8 cellular contexts compared by ENCODE assay signal in genomic region chr5:16736158-16736994, GRCh38.
A peak's percentile ranks its signal among the peaks of the same experiment; 100 is the strongest.
DNase-seq lines count a peak whose midpoint lies in the region; TF ChIP-seq lines count a peak whose summit lies in the region.

No MANE protein-coding gene starts in this region.

- no peak overlapping the region for H3K4me3 Mint-ChIP-seq in CD14-positive monocyte

- H3K27me3 Mint-ChIP-seq in CD14-positive monocyte (ENCODE audit: low read depth in 3 of 3) = peaks cover 3 to 16% (median 7%) of the 10 kb centered on the region in 3 donors

- H2AK5ac ChIP-seq in mesendoderm (ENCODE audit: low read length) = no peak overlapping the region

- H3K79me1 ChIP-seq in mesendoderm (ENCODE audit: low read length) = peaks cover 4% of the 10 kb centered on the region

- H3K36me3 Mint-ChIP-seq in CD14-positive monocyte = no peaks in the 10 kb centered on the region

- intact Hi-C loops in uterus (cut with DNase I; ENCODE audit: low total_unique reads) (no loop called here), CD14-positive monocyte (cut with micrococcal nuclease) (no loop called here)

- H3K4me1 ChIP-seq in ES-I3 (ENCODE audit: insufficient read depth, low read length) (peaks cover 27% of the 10 kb centered on the region), duodenal mucosa (ENCODE audit: control insufficient read depth in 1 of 2, insufficient read depth in 2 of 2, low read length in 2 of 2) (peaks cover 25 to 42% of the 10 kb centered on the region in 2 donors), mesendoderm (ENCODE audit: control insufficient read depth, low read depth, low read length) (peaks cover 17% of the 10 kb centered on the region), uterus (no peaks in the 10 kb centered on the region)

- H3K27ac Mint-ChIP-seq in CD14-positive monocyte = no peak overlapping the region

- no peaks in the 10 kb centered on the region for H3K4me1 Mint-ChIP-seq in CD14-positive monocyte

- H3K4me3 ChIP-seq in duodenal mucosa (ENCODE audit: low read depth in 1 of 2, low read length in 2 of 2) (peak overlapping the region; percentile 62 to 63), mesendoderm (ENCODE audit: low read length) (no peak overlapping the region), uterus (no peak overlapping the region)

- peak overlapping the region; percentile 75 for H3K56ac ChIP-seq in mesendoderm (ENCODE audit: low read length)

- TF ChIP-seq POLR2A in uterus (IDR thresholded peaks at IDR 0.05) = no peak

- H3K9ac ChIP-seq in ES-I3 (ENCODE audit: low read depth, low read length) (peak overlapping the region; percentile 71), duodenal mucosa (ENCODE audit: low read depth in 1 of 2, low read length in 2 of 2) (peak overlapping the region; percentile 37 to 56), mesendoderm (ENCODE audit: low read length) (peak overlapping the region; percentile 46)

- H3K9me3 ChIP-seq in ES-I3 (ENCODE audit: control insufficient read depth, insufficient read depth, low read length) = no peaks in the 10 kb centered on the region
- H3K9me3 ChIP-seq in duodenal mucosa (ENCODE audit: control insufficient read depth in 1 of 2, low read length in 2 of 2) = no peaks in the 10 kb centered on the region
- no peaks in the 10 kb centered on the region for H3K9me3 ChIP-seq in uterus

- no peak overlapping the region for H3K4me2 ChIP-seq in mesendoderm (ENCODE audit: low read length)

- peak overlapping the region; percentile 70 for H2BK5ac ChIP-seq in mesendoderm (ENCODE audit: low read length)

- H2BK120ac ChIP-seq in mesendoderm (ENCODE audit: low read depth, low read length) = peak overlapping the region; percentile 97

- H4K5ac ChIP-seq in mesendoderm (ENCODE audit: low read length) = no peak overlapping the region

- WGBS in mesendoderm (ENCODE audit: extremely low coverage, insufficient coverage, low lambda C conversion rate) = no CpG with 5 or more reads among the region's 14 CpGs

- H3K36me3 ChIP-seq in ES-I3 (ENCODE audit: insufficient read depth, low read length) (peaks cover 5% of the 10 kb centered on the region; the same call in 1 of the 2 replicates), duodenal mucosa (ENCODE audit: control insufficient read depth in 1 of 2, insufficient read depth in 2 of 2, low read length in 2 of 2) (peaks cover 6 to 16% of the 10 kb centered on the region in 2 donors), mesendoderm (ENCODE audit: control insufficient read depth, insufficient read depth, low read length) (no peaks in the 10 kb centered on the region), uterus (no peaks in the 10 kb centered on the region)

- H2BK15ac ChIP-seq in mesendoderm (replicated peaks; ENCODE audit: low read depth) = peak overlapping the region; percentile 65

- no peak for TF ChIP-seq CTCF in uterus (IDR thresholded peaks at IDR 0.05)
- TF ChIP-seq CTCF in CD14-positive monocyte (IDR thresholded peaks at IDR 0.05) = no peak

- no peak overlapping the region for H4K8ac ChIP-seq in mesendoderm (ENCODE audit: low read depth, low read length)

- peak overlapping the region; percentile 3 for H3K27ac ChIP-seq in duodenal mucosa (ENCODE audit: low read depth, low read length)
- H3K27ac ChIP-seq in mesendoderm (ENCODE audit: low read depth, low read length) = peak overlapping the region; percentile 72
- H3K27ac ChIP-seq in uterus = no peak overlapping the region

- peaks cover 30% of the 10 kb centered on the region for H3K79me2 ChIP-seq in mesendoderm (ENCODE audit: control insufficient read depth, insufficient read depth, low read length)

- DNase-seq in NCI-H510A treated with DMSO at 0.1 percent for 48 hours (lab: John Stamatoyannopoulos, UW) = peak; percentile 96
- peak; percentile 91 for DNase-seq in mesendoderm
- DNase-seq in stimulated activated CD4-positive, alpha-beta T cell treated with anti-CD3 and anti-CD28 coated beads, Interleukin-2, amount 100 ng/mL, for 24 hours = no peak
- DNase-seq in uterus = no peak
- no peak for DNase-seq in CD14-positive monocyte (ENCODE audit: low spot score)
- DNase-seq in activated naive CD4-positive, alpha-beta T cell treated with anti-CD3 and anti-CD28 coated beads, Interleukin-2, amount 50 U/mL, for 16 hours = no peak

- peak overlapping the region; percentile 20 for H3K4ac ChIP-seq in mesendoderm (ENCODE audit: low read depth, low read length)

- H3K27me3 ChIP-seq in duodenal mucosa (ENCODE audit: control insufficient read depth in 1 of 2, insufficient read depth in 2 of 2, low read length in 2 of 2) = no peaks in the 10 kb centered on the region
- no peaks in the 10 kb centered on the region for H3K27me3 ChIP-seq in mesendoderm (ENCODE audit: insufficient read depth, low read length, poor library complexity)
- H3K27me3 ChIP-seq in uterus = no peaks in the 10 kb centered on the region

- H3K18ac ChIP-seq in mesendoderm (ENCODE audit: low read length) = peak overlapping the region; percentile 86

- peaks cover 0 to 3% (median 0%) of the 10 kb centered on the region in 7 donors for H3K9me3 Mint-ChIP-seq in CD14-positive monocyte

- no peak overlapping the region for H3K23ac ChIP-seq in mesendoderm (ENCODE audit: low read length)

Comparison
In these comparisons a context has a peak if more than half of its experiments do, and no peak if none do; other contexts are left out.
1. DNase-seq: peak in NCI-H510A treated with DMSO at 0.1 percent for 48 hours (single experiment) and mesendoderm (single experiment); none in stimulated activated CD4-positive, alpha-beta T cell treated with anti-CD3 and anti-CD28 coated beads, Interleukin-2, amount 100 ng/mL, for 24 hours (0 of 2), uterus (0 of 2), CD14-positive monocyte (single experiment) and activated naive CD4-positive, alpha-beta T cell treated with anti-CD3 and anti-CD28 coated beads, Interleukin-2, amount 50 U/mL, for 16 hours (single experiment).
2. H3K27ac ChIP-seq: peak in duodenal mucosa (single experiment) and mesendoderm (single experiment); none in uterus (0 of 2).
3. H3K4me3 ChIP-seq: peak in duodenal mucosa (2 of 2); none in mesendoderm (single experiment) and uterus (0 of 2).
4. Peak in every context shown above with its lines, with median percentiles within 50 percentile points of each other: H3K9ac ChIP-seq.